Comparison of ENCODE assay signal across 9 cellular contexts in the genomic region with DNA sequence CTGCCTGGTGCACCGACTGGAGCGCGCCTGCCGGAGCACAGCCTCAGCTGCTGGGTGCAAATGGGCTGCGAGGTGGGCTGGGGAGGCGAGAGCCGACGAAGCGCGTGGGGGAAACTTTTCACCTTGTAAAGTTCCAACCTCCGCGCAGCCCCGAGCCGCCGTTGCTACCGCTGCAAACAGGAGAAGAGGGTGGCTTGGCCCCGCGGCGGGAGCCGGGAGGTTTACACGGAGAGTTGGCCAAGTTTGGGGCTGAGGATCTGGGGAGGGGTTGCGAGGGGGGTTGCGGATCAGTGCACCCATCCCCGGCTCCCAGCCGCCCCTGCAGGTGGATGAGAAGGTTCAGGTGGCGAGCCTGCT. TPM values are rescaled to one million over a fixed set of nuclear protein-coding genes. Genes with fewer than 3 reads are reported as not detected.
DNase-seq lines count a peak whose midpoint lies in the region; ATAC-seq and TF ChIP-seq lines count a peak whose summit lies in the region.
"Had no signal": no experiment of that assay in that cellular context is flagged by ENCODE, and none has a peak within 500 bp of the region (broad histone marks: within the 10 kb centered on the region; RNA-seq: fewer than 3 reads in every experiment).

No MANE protein-coding gene starts in this region.

- BruUV-seq in mammary epithelial cell (replicated peaks; lab: Mats Ljungman, UMichigan) = no TSS peak

- no peak overlapping the region for H3K9ac ChIP-seq in mammary epithelial cell (ENCODE audit: insufficient read depth, low read length)

- no peak for TF ChIP-seq POLR2A in adrenal gland (IDR thresholded peaks at IDR 0.05)

- no peaks in the 10 kb centered on the region for H3K36me3 ChIP-seq in mammary epithelial cell (ENCODE audit: insufficient read depth, low read length)
- H3K36me3 ChIP-seq in left lung = no peaks in the 10 kb centered on the region
- H3K36me3 ChIP-seq in adrenal gland (replicated peaks in 1 of 2) = no peaks in the 10 kb centered on the region

- H3K4me2 ChIP-seq in mammary epithelial cell (ENCODE audit: insufficient read depth, low read depth, low read length) = peak overlapping the region; percentile 56

- H3K4me1 ChIP-seq in mammary epithelial cell (ENCODE audit: insufficient read depth, low read length) (peaks cover 6% of the 10 kb centered on the region), left lung (no peaks in the 10 kb centered on the region), adrenal gland (replicated peaks in 1 of 2) (no peaks in the 10 kb centered on the region)

- H2AFZ ChIP-seq in mammary epithelial cell (ENCODE audit: low read depth, low read length) = peak overlapping the region; percentile 56

- H3K79me2 ChIP-seq in mammary epithelial cell (ENCODE audit: insufficient read depth, low read length) = no peaks in the 10 kb centered on the region

- WGBS in mammary epithelial cell (ENCODE audit: low coverage, missing lambda C conversion rate) = 0% methylated on average over 9 of the region's 26 CpGs
- 0 to 1% (median 0%) methylated on average over 4 to 26 of the region's 26 CpGs for WGBS in adrenal gland, 4 donors

- H3K4me3 ChIP-seq in mammary epithelial cell (replicated peaks in 1 of 3; ENCODE audit: insufficient read depth in 1 of 3, low read depth in 2 of 3, low read length in 3 of 3) (no peak overlapping the region), left lung (peak overlapping the region; percentile 28 to 36), adrenal gland (no peak overlapping the region)

- intact Hi-C loops in mammary epithelial cell (cut with micrococcal nuclease) (no loop called here), left lung (cut with DNase I) (no loop called here), adrenal gland (cut with DNase I) (no loop called here)

- dilution Hi-C loops in mammary epithelial cell (cut with HindIII; ENCODE audit: low sequenced_read_pairs) = no loop called here

- TF ChIP-seq CTCF in mammary epithelial cell (conservative IDR thresholded peaks at IDR 0.05 in 1 of 2, IDR thresholded peaks at IDR 0.05 in 1 of 2; ENCODE audit: extremely low read depth in 1 of 2, insufficient read depth in 1 of 2, low read depth in 1 of 2, low read length in 2 of 2) (no peak), left lung (IDR thresholded peaks at IDR 0.05) (no peak), adrenal gland (IDR thresholded peaks at IDR 0.05) (no peak)

- H3K27me3 ChIP-seq in mammary epithelial cell (ENCODE audit: insufficient read depth, low read length) (peaks cover 43% of the 10 kb centered on the region), left lung (peaks cover 31 to 80% of the 10 kb centered on the region in 2 donors), adrenal gland (peaks cover 40% of the 10 kb centered on the region)

- H4K20me1 ChIP-seq in mammary epithelial cell (ENCODE audit: insufficient read depth, low read length) = peaks cover 3% of the 10 kb centered on the region

- DNase-seq in NCI-H1105 (lab: John Stamatoyannopoulos, UW) (peak; percentile 50), mammary epithelial cell (peak; percentile 19), left lung (peak in 1 of 2 donors; percentile 81), adrenal gland (no peak), foreskin melanocyte (no peak), NOMO-1 (lab: John Stamatoyannopoulos, UW; ENCODE audit: unreplicated experiment in 2 of 2) (no peak), GM03348 (ENCODE audit: low spot score) (no peak)

- H3K9me3 ChIP-seq in mammary epithelial cell (replicated peaks; ENCODE audit: insufficient read depth, low read length) (no peaks in the 10 kb centered on the region), left lung (no peaks in the 10 kb centered on the region), adrenal gland (replicated peaks in 1 of 3) (no peaks in the 10 kb centered on the region)

- CTCF ChIA-PET in mammary epithelial cell (lab: Charles Lee; ENCODE audit: low non-redundant PET) = no interaction called here

- in situ Hi-C loops in mammary epithelial cell (cut with MboI; ENCODE audit: low sequenced_read_pairs in 2 of 2) = no loop called here

- no peak for ATAC-seq in left lung
- ATAC-seq: left colon had no signal

- H3K27ac ChIP-seq in mammary epithelial cell (ENCODE audit: insufficient read depth, low read depth, low read length) (no peak overlapping the region), left lung (peak overlapping the region in 1 of 2 donors; percentile 39), temporal lobe (ENCODE audit: low read depth, low read length) (peak overlapping the region; percentile 27), adrenal gland (no peak overlapping the region)

RNA-seq across cellular contexts. Expression of gene FAT3, which starts 0.6 kb away (rescaled TPM):
- total RNA-seq in mammary epithelial cell = not detected
- 0.02 TPM for polyA plus RNA-seq in mammary epithelial cell
- 0.36 TPM for polyA minus RNA-seq in mammary epithelial cell
- total RNA-seq in left lung = 1 to 10 TPM; 3.0 to 9.7 TPM
- total RNA-seq in temporal lobe = 115 TPM
- total RNA-seq in adrenal gland = under 1 TPM; 0.06 to 0.34 (median 0.12) TPM
- under 1 TPM; 0.07 to 0.40 (median 0.20) TPM for polyA plus RNA-seq in adrenal gland

Comparison
In these comparisons a context has a peak if more than half of its experiments do, and no peak if none do; other contexts are left out.
1. DNase-seq: peak in NCI-H1105 (single experiment) and mammary epithelial cell (single experiment); none in adrenal gland (0 of 7), foreskin melanocyte (single experiment), NOMO-1 (0 of 2) and GM03348 (single experiment).
2. H3K4me3 ChIP-seq: peak in left lung (2 of 2); none in mammary epithelial cell (0 of 3) and adrenal gland (0 of 4).
3. RNA of gene FAT3, which starts 0.6 kb away (total RNA-seq): 115 TPM in temporal lobe (single experiment); 3.0 to 9.7 TPM in left lung, 0.06 to 0.34 TPM in adrenal gland and not detected in mammary epithelial cell; every median in the first group is over 10 times any median in the second.